ENCODE assay signal across 1 cellular context in genomic region chr18:49758263-49758610, GRCh38.
TF ChIP-seq lines count a peak whose summit lies in the region.

No MANE protein-coding gene starts in this region.

TF ChIP-seq in WTC11, 78 proteins besides CTCF, POLR2A, EP300 and RAD21 (continued from another document):
- TF ChIP-seq PREB (CRISPR knock-in tag; IDR thresholded peaks at IDR 0.05; ENCODE audit: borderline replicate concordance) (no peak), USF2 (CRISPR knock-in tag; IDR thresholded peaks at IDR 0.05) (no peak), MYBL2 (CRISPR knock-in tag; IDR thresholded peaks at IDR 0.05) (no peak), ATF6 (CRISPR knock-in tag; IDR thresholded peaks at IDR 0.05) (no peak), ZNF532 (CRISPR knock-in tag; IDR thresholded peaks at IDR 0.05; ENCODE audit: borderline replicate concordance) (no peak), ZNF512 (CRISPR knock-in tag; IDR thresholded peaks at IDR 0.05; ENCODE audit: borderline replicate concordance) (no peak), E2F4 (CRISPR knock-in tag; IDR thresholded peaks at IDR 0.05; ENCODE audit: borderline replicate concordance, low read depth) (no peak), SP1 (CRISPR knock-in tag; conservative IDR thresholded peaks at IDR 0.05) (no peak), ATF2 (CRISPR knock-in tag; IDR thresholded peaks at IDR 0.05; ENCODE audit: borderline replicate concordance, low read depth) (no peak)
TF ChIP-seq in WTC11: peak in this region for 0.
